In the genomic region with DNA sequence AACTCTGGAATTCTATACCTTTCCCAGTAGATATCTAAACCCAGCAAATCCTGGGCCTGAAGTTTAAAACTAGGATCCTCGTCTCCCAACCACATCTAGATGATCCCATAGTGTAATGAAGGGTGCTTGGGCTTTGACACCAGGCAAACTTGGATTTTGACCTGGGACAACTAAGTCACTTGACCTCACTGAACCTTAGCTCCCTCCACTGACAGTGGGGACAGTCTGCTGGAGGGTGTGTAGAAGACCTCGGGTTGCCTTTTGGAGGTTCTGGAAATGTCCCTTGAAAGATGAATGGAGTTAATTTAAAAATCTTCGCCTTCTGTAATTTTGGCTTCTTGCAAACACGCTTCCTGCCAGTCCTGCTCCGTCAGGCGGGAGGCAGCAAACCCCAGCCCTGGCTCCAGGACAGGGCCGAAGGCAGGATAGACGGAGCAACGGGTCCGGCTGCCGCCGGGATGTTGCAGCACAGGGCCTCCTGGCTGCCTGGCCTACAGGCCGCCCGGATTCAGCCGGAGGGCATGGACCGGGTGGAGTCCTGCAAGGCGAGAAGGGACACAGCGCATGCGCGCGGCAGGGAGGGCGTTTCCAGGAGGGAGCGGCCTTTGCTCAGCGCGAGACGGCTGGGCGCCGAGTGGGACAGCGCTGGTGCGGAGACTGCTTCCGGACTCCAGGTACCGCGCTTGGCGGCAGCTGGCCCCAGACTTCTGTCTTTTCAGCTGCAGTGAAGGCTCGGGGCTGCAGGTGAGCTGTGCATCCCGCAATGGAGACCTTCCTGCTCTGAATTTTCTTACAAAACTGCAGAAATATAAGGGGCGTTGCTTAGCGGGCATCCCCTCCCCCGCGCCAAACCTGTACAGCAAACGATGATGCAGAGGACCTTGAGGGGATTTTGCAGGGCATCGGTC, we compare ENCODE assay signal across 8 cellular contexts. TPM values are rescaled to one million over a fixed set of nuclear protein-coding genes. Genes with fewer than 3 reads are reported as not detected.
A peak's percentile ranks its signal among the peaks of the same experiment; 100 is the strongest.
DNase-seq lines count a peak whose midpoint lies in the region; ATAC-seq and TF ChIP-seq lines count a peak whose summit lies in the region.

A gene with protein sequence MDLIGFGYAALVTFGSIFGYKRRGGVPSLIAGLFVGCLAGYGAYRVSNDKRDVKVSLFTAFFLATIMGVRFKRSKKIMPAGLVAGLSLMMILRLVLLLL (plus strand): TSS at position 612 of the 908 bp plus-strand sequence. CDS start 5,990 bp downstream, outside the sequence.

- peaks cover 12% of the 10 kb centered on the region; the same call in 1 of the 2 replicates for H3K36me3 ChIP-seq in KMS-11 (ENCODE audit: insufficient read depth)
- no peaks in the 10 kb centered on the region for H3K36me3 ChIP-seq in Peyer's patch
- no peaks in the 10 kb centered on the region for H3K36me3 ChIP-seq in esophagus muscularis mucosa
- H3K36me3 ChIP-seq in muscle layer of duodenum (ENCODE audit: control insufficient read depth in 1 of 2, insufficient read depth in 2 of 2, low read length in 2 of 2), result peaks cover 0 to 5% of the 10 kb centered on the region in 2 donors

- no peak for TF ChIP-seq EP300 in esophagus muscularis mucosa (IDR thresholded peaks at IDR 0.05)

- H3K9me3 ChIP-seq in Peyer's patch (no peaks in the 10 kb centered on the region), esophagus muscularis mucosa (no peaks in the 10 kb centered on the region), muscle layer of duodenum (ENCODE audit: control insufficient read depth in 1 of 2, low read length in 2 of 2) (no peaks in the 10 kb centered on the region)

- H3K4me3 ChIP-seq in KMS-11 (IDR thresholded peaks at IDR 0.05; ENCODE audit: insufficient read depth, low read depth, low read length) (no peak within 1 kb of the TSS), Peyer's patch (peak within 1 kb of the TSS; percentile 44 to 70 (median 60)), esophagus muscularis mucosa (peak within 1 kb of the TSS; percentile 62 to 77 (median 71)), muscle layer of duodenum (ENCODE audit: low read depth in 1 of 2, low read length in 2 of 2) (peak within 1 kb of the TSS; percentile 75 to 90)

- peaks cover 47% of the 10 kb centered on the region for H3K79me2 ChIP-seq in KMS-11 (ENCODE audit: insufficient read depth, low read depth)

- H3K9ac ChIP-seq in KMS-11, result peak within 1 kb of the TSS; percentile 11; the same call in 1 of the 2 replicates

- H4K20me1 ChIP-seq in KMS-11 (ENCODE audit: insufficient read depth), result no peaks in the 10 kb centered on the region

- peak within 1 kb of the TSS; percentile 41; the same call in 1 of the 2 replicates for H3K27ac ChIP-seq in KMS-11
- peak within 1 kb of the TSS; percentile 22 to 81 (median 45) for H3K27ac ChIP-seq in Peyer's patch
- peak within 1 kb of the TSS; percentile 51 to 75 (median 68) for H3K27ac ChIP-seq in esophagus muscularis mucosa (replicated peaks in 1 of 4)
- H3K27ac ChIP-seq in muscle layer of duodenum (ENCODE audit: low read length), result no peak within 1 kb of the TSS

- H2AFZ ChIP-seq in KMS-11 (ENCODE audit: low read depth), result peak within 1 kb of the TSS; percentile 53

- peak within 1 kb of the TSS; percentile 95 for H3K4me2 ChIP-seq in KMS-11

- TF ChIP-seq CTCF in KMS-11 (conservative IDR thresholded peaks at IDR 0.05; ENCODE audit: low read depth, low read length) (no peak), Peyer's patch (IDR thresholded peaks at IDR 0.05) (peak in 2 of 6 experiments; percentile 2 to 39), esophagus muscularis mucosa (IDR thresholded peaks at IDR 0.05) (peak in 2 of 3 experiments; percentile 3 to 40)

- DNase-seq in DMS53 treated with DMSO at 0.1 percent for 48 hours (lab: John Stamatoyannopoulos, UW; ENCODE audit: unreplicated experiment) (peak; percentile 94), Peyer's patch (peak; percentile 87 to 97 (median 97)), esophagus muscularis mucosa (ENCODE audit: extremely low spot score) (peak; percentile 96)
- DNase-seq in activated T-cell treated with anti-CD3 and anti-CD28 coated beads, Interleukin-2, amount 50 U/mL, for 48 hours, result peak; percentile 96
- peak; percentile 83 for DNase-seq in stimulated activated CD8-positive, alpha-beta memory T cell treated with anti-CD3 and anti-CD28 coated beads, Interleukin-7, amount 100 ng/mL, for 24 hours (ENCODE audit: low read depth)

- intact Hi-C loops in esophagus muscularis mucosa (cut with DNase I), result no loop called here

- ATAC-seq in GM21786 (IDR thresholded peaks at IDR 0.05; ENCODE audit: unreplicated experiment), result peak; percentile 96

- 7% methylated on average over 26 of the region's 42 CpGs for WGBS in esophagus muscularis mucosa

- peaks cover 75% of the 10 kb centered on the region for H3K4me1 ChIP-seq in KMS-11 (ENCODE audit: low read depth, poor library complexity, severe bottlenecking)
- peaks cover 0 to 27% (median 6%) of the 10 kb centered on the region in 4 donors for H3K4me1 ChIP-seq in Peyer's patch
- H3K4me1 ChIP-seq in esophagus muscularis mucosa, result peaks cover 7 to 26% (median 20%) of the 10 kb centered on the region in 4 donors
- H3K4me1 ChIP-seq in muscle layer of duodenum (ENCODE audit: control insufficient read depth in 1 of 2, insufficient read depth in 2 of 2, low read length in 2 of 2), result peaks cover 9 to 19% of the 10 kb centered on the region in 2 donors

- H3K27me3 ChIP-seq in KMS-11 (ENCODE audit: insufficient read depth, low read depth) (no peaks in the 10 kb centered on the region), Peyer's patch (no peaks in the 10 kb centered on the region), esophagus muscularis mucosa (no peaks in the 10 kb centered on the region), muscle layer of duodenum (ENCODE audit: low read depth, low read length) (no peaks in the 10 kb centered on the region)

- peak; percentile 87 to 88 for TF ChIP-seq POLR2A in Peyer's patch (IDR thresholded peaks at IDR 0.05)
- peak; percentile 16 for TF ChIP-seq POLR2A in esophagus muscularis mucosa (IDR thresholded peaks at IDR 0.05; ENCODE audit: low read depth)

RNA-seq across cellular contexts. Expression of the gene that starts here (rescaled TPM):
- total RNA-seq in Peyer's patch (10 to 100 TPM; 12.4 to 56.0 (median 25.3) TPM), esophagus muscularis mucosa (10 to 100 TPM; 19.2 to 31.1 (median 21.9) TPM)
